Comparison of ENCODE assay signal across 8 cellular contexts in the genomic region with DNA sequence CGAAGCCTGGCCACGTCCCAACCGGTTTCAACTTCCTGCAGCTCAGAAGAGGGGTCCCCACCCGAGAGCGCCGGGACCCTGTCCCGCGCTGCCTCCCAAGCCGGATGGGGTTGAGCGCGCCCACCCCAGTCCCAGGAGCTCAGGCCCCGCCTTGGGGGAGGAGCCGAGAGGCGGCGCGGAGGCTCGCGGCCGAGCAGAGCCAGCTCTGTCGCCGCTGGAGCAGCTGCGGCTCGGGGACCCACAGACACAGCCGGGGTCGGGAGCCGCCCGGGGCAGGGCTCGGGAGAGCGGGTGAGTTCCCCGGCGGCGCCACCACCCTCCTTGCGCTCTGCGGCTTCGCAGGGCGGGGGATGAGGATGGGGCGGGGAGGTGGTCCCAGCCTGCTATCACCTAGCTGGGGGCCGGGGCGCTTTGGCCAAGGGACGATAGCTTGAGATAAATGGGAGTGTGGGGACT. TPM values are rescaled to one million over a fixed set of nuclear protein-coding genes. Genes with fewer than 3 reads are reported as not detected.
DNase-seq lines count a peak whose midpoint lies in the region; ATAC-seq and TF ChIP-seq lines count a peak whose summit lies in the region.

Gene PPP1R16B (plus strand): TSS at position 196 of the 456 bp plus-strand sequence. CDS start 30,229 bp downstream, outside the sequence.

- ATAC-seq in HG02970 (IDR thresholded peaks at IDR 0.05; ENCODE audit: low FRiP score, unreplicated experiment): peak; percentile 57
- peak; percentile 35; the same call in 1 of the 2 replicates for ATAC-seq in PC-3

- TF ChIP-seq CTCF in PC-3 (conservative IDR thresholded peaks at IDR 0.05; ENCODE audit: low read depth, low read length) (no peak), parathyroid adenoma (IDR thresholded peaks at IDR 0.05) (no peak)

- CTCF ChIA-PET in PC-3 (lab: Charles Lee): no interaction called here

- WGBS in thymus: under 1% methylated on average over 40 of the region's 40 CpGs

- BruUV-seq in PC-3 (replicated peaks; lab: Mats Ljungman, UMichigan): no TSS peak

- H3K9me3 ChIP-seq in PC-3 (ENCODE audit: low read length) (no peaks in the 10 kb centered on the region), parathyroid adenoma (ENCODE audit: control insufficient read depth, low read length) (no peaks in the 10 kb centered on the region), thymus (ENCODE audit: control insufficient read depth) (no peaks in the 10 kb centered on the region)

- H2AFZ ChIP-seq in PC-3 (ENCODE audit: low read length) (peak within 1 kb of the TSS; percentile 53; the same call in 1 of the 2 replicates), parathyroid adenoma (peak within 1 kb of the TSS; percentile 80)

- POLR2A ChIA-PET in PC-3 (lab: Charles Lee; ENCODE audit: unreplicated experiment): no interaction called here

- peaks cover 3% of the 10 kb centered on the region; the same call in 1 of the 2 replicates for H3K4me1 ChIP-seq in PC-3 (ENCODE audit: insufficient read depth, low read length)
- peaks cover 5% of the 10 kb centered on the region for H3K4me1 ChIP-seq in parathyroid adenoma
- H3K4me1 ChIP-seq in thymus (ENCODE audit: control insufficient read depth, insufficient read depth, low read length): peaks cover 32% of the 10 kb centered on the region

- H3K79me2 ChIP-seq in PC-3 (ENCODE audit: low read length) (no peaks in the 10 kb centered on the region), parathyroid adenoma (no peaks in the 10 kb centered on the region)

- no peaks in the 10 kb centered on the region for H3K9me2 ChIP-seq in PC-3 (replicated peaks; ENCODE audit: low read length)

- H3K27me3 ChIP-seq in PC-3 (ENCODE audit: low read length) (peaks cover 52% of the 10 kb centered on the region), parathyroid adenoma (ENCODE audit: control insufficient read depth, insufficient read depth, low read length) (peaks cover 5% of the 10 kb centered on the region), thymus (ENCODE audit: control insufficient read depth, insufficient read depth) (no peaks in the 10 kb centered on the region)

- H3K9ac ChIP-seq in PC-3 (ENCODE audit: low read length) (no peak within 1 kb of the TSS), parathyroid adenoma (no peak within 1 kb of the TSS)

- H3K36me3 ChIP-seq in PC-3 (ENCODE audit: low read depth, low read length) (no peaks in the 10 kb centered on the region), parathyroid adenoma (ENCODE audit: control insufficient read depth, insufficient read depth, low read length) (no peaks in the 10 kb centered on the region), thymus (ENCODE audit: control insufficient read depth, insufficient read depth) (no peaks in the 10 kb centered on the region)

- no peak within 1 kb of the TSS for H3K27ac ChIP-seq in PC-3 (ENCODE audit: low read length)
- H3K27ac ChIP-seq in parathyroid adenoma: peak within 1 kb of the TSS; percentile 15
- peak within 1 kb of the TSS; percentile 97 for H3K27ac ChIP-seq in thymus (ENCODE audit: low read depth)

- H4K20me1 ChIP-seq in PC-3 (ENCODE audit: low read length): no peaks in the 10 kb centered on the region

- no peaks in the 10 kb centered on the region for H3F3A ChIP-seq in PC-3 (ENCODE audit: low read length, unreplicated experiment)

- H3K4me3 ChIP-seq in PC-3 (ENCODE audit: low read length): peak within 1 kb of the TSS; percentile 46; the same call in 1 of the 2 replicates
- peak within 1 kb of the TSS; percentile 36 for H3K4me3 ChIP-seq in parathyroid adenoma (ENCODE audit: low read depth, low read length)
- peak within 1 kb of the TSS; percentile 69 for H3K4me3 ChIP-seq in thymus (ENCODE audit: low read length)

- peak within 1 kb of the TSS; percentile 67 for H3K4me2 ChIP-seq in PC-3 (ENCODE audit: low read length)
- peak within 1 kb of the TSS; percentile 63 for H3K4me2 ChIP-seq in parathyroid adenoma (ENCODE audit: low read length)

- peak; percentile 97 for TF ChIP-seq POLR2A in GM18526 (IDR thresholded peaks at IDR 0.05; ENCODE audit: extremely low read depth, insufficient read length)

- intact Hi-C loops in PC-3 (cut with micrococcal nuclease) (no loop called here), head of caudate nucleus (cut with DNase I) (loop anchor here (5.0 kb wide), 1 partner anchor 87 kb away; no protein-coding TSS in a partner anchor)

- DNase-seq in PC-3 (no peak), head of caudate nucleus (peak; percentile 58 to 94 (median 86)), cerebellar nuclear complex (lab: John Stamatoyannopoulos, UW) (no peak)
- DNase-seq in activated effector memory CD4-positive, alpha-beta T cell treated with Interleukin-2 at 50 U/mL for 16 hours: peak; percentile 65

RNA-seq across cellular contexts. Expression of gene PPP1R16B, which starts in this region (rescaled TPM):
- total RNA-seq in PC-3 (2014; rRNA removed): 0.04 and 0.12 TPM in 2 replicates
- 13.8 TPM for polyA plus RNA-seq in thymus

Comparison
In these comparisons a context has a peak if more than half of its experiments do, and no peak if none do; other contexts are left out.
1. Peak in ATAC-seq, H3K4me3 ChIP-seq and H3K4me2 ChIP-seq in PC-3; RNA of the gene not detected or under 1 TPM.
2. DNase-seq: peak in activated effector memory CD4-positive, alpha-beta T cell treated with Interleukin-2 at 50 U/mL for 16 hours (single experiment) and head of caudate nucleus (42 of 42); none in PC-3 (single experiment) and cerebellar nuclear complex (0 of 2).
3. Peak in every context shown above with its lines, with median percentiles within 50 percentile points of each other: H3K4me3 ChIP-seq.